21 cellular contexts compared by ENCODE assay signal in the genomic region with DNA sequence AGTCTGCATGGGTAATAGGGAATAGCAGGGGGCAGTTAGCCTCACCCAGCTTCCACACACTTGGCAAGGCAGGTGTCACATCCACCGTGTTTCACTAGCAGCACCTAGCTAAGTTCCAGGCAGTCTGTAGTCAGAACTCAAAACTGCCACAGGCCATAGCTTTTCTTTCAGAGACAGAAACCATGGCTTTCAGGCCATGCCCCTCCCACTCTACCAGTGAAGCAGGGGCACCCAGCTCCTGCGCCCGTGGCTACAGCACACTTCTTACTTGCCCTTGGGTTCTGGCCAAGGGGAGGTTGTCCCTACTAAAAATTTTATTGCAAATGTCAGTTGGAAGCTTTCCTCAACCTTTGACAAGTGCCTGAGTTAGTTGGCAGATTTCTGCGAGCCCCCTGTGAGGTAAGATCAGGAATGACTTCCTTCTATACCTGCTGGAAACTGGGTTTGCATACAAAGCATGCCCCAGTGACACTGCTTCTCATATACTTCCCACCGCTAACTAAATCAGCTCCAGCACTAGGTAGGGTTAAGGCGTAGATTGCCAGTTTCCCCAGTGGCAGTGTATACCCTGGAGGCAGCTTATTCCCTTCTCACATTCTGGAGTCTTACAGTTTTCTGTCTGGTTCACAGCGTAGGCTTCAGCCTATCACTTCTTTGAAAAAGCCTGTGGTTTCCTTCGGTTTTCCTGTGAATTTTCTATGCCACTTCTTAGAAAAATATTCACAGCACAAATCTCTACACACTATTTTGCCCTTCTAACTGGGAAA.
"Had no signal": no experiment of that assay in that cellular context is flagged by ENCODE, and none has a peak within 500 bp of the region (broad histone marks: within the 10 kb centered on the region; RNA-seq: fewer than 3 reads in every experiment).

No MANE protein-coding gene starts in this region.

- FAIRE-seq: endothelial cell of umbilical vein had no signal

- H3K4me1 Mint-ChIP-seq: activated CD4-positive, alpha-beta T cell treated with anti-CD3 and anti-CD28 coated beads, Interleukin-2, amount 10 ng/mL, durations not matched to agents 24 days and 14 days; central memory CD8-positive, alpha-beta T cell; memory B cell; naive B cell; stimulated activated naive B cell treated with anti-CD40 and anti-IgM and Interleukin-4, amounts not matched to agents 10 μg/mL and 1 μg/mL and 100 μg/mL, for 72 hours had no signal

- H3K36me3 Mint-ChIP-seq: memory B cell; naive B cell; stimulated activated naive B cell treated with anti-CD40 and anti-IgM and Interleukin-4, amounts not matched to agents 10 μg/mL and 1 μg/mL and 100 μg/mL, for 72 hours had no signal

- H3K9me3 Mint-ChIP-seq: activated CD4-positive, alpha-beta T cell treated with anti-CD3 and anti-CD28 coated beads, Interleukin-2, amount 10 ng/mL, durations not matched to agents 24 days and 14 days; central memory CD8-positive, alpha-beta T cell had no signal

- H3K27me3 Mint-ChIP-seq: activated CD4-positive, alpha-beta T cell treated with anti-CD3 and anti-CD28 coated beads, Interleukin-2, amount 10 ng/mL, durations not matched to agents 24 days and 14 days; central memory CD8-positive, alpha-beta T cell; memory B cell; naive B cell; stimulated activated naive B cell treated with anti-CD40 and anti-IgM and Interleukin-4, amounts not matched to agents 10 μg/mL and 1 μg/mL and 100 μg/mL, for 72 hours had no signal

- ATAC-seq: activated T-cell treated with anti-CD3 and anti-CD28 coated beads, Interleukin-2, amount 50 U/mL, for 72 hours; gastroesophageal sphincter; heart left ventricle; left ventricle myocardium superior; mucosa of descending colon; sciatic nerve; stimulated activated naive B cell treated with anti-CD40 and anti-IgM and Interleukin-4, amounts not matched to agents 10 μg/mL and 1 μg/mL and 100 μg/mL, for 72 hours; upper lobe of right lung had no signal

- H3K4me3 Mint-ChIP-seq: activated CD4-positive, alpha-beta T cell treated with anti-CD3 and anti-CD28 coated beads, Interleukin-2, amount 10 ng/mL, durations not matched to agents 24 days and 14 days; activated T-cell treated with anti-CD3 and anti-CD28 coated beads, Interleukin-2, amount 50 U/mL, for 72 hours; central memory CD8-positive, alpha-beta T cell; memory B cell; naive B cell; stimulated activated naive B cell treated with anti-CD40 and anti-IgM and Interleukin-4, amounts not matched to agents 10 μg/mL and 1 μg/mL and 100 μg/mL, for 72 hours had no signal

- H3K27ac Mint-ChIP-seq: activated CD4-positive, alpha-beta T cell treated with anti-CD3 and anti-CD28 coated beads, Interleukin-2, amount 10 ng/mL, durations not matched to agents 24 days and 14 days; activated T-cell treated with anti-CD3 and anti-CD28 coated beads, Interleukin-2, amount 50 U/mL, for 72 hours; memory B cell; naive B cell; stimulated activated naive B cell treated with anti-CD40 and anti-IgM and Interleukin-4, amounts not matched to agents 10 μg/mL and 1 μg/mL and 100 μg/mL, for 72 hours had no signal

- DNase-seq: activated CD4-positive, alpha-beta T cell treated with anti-CD3 and anti-CD28 coated beads, Interleukin-2, amount 10 ng/mL, durations not matched to agents 24 days and 14 days; activated CD8-positive, alpha-beta memory T cell treated with anti-CD3 and anti-CD28 coated beads for 24 hours; activated CD8-positive, alpha-beta memory T cell treated with anti-CD3 and anti-CD28 coated beads, Interleukin-2, amount 50 U/mL, for 48 hours; activated effector memory CD4-positive, alpha-beta T cell treated with anti-CD3 and anti-CD28 coated beads, Interleukin-2, amount 50 U/mL, for 16 hours; activated naive CD4-positive, alpha-beta T cell treated with anti-CD3 and anti-CD28 coated beads, Interleukin-2, amount 50 U/mL, for 16 hours; activated T-cell treated with anti-CD3 and anti-CD28 coated beads, Interleukin-2, amount 50 U/mL, for 72 hours; effector CD4-positive, alpha-beta T cell; left ventricle myocardium superior; mucosa of descending colon; naive B cell; ovary; stimulated activated CD4-positive, alpha-beta T cell treated with anti-CD3 and anti-CD28 coated beads, Interleukin-4, amount 100 ng/mL, for 24 hours; stimulated activated naive B cell treated with anti-CD40 and anti-IgM and Interleukin-4, amounts not matched to agents 10 μg/mL and 1 μg/mL and 100 μg/mL, for 72 hours; SW 1271; upper lobe of right lung had no signal
